ENCODE assay signal across 2 cellular contexts in genomic region chr10:101611506-101611905, GRCh38.
TF ChIP-seq lines count a peak whose summit lies in the region.

No MANE protein-coding gene starts in this region.

TF ChIP-seq in K562, 482 proteins besides CTCF, POLR2A, EP300 and RAD21 (continues in another document):
- no peak for TF ChIP-seq ZFP36 (IDR thresholded peaks at IDR 0.05; ENCODE audit: low read depth, low read length, partially characterized antibody)
- no peak for TF ChIP-seq TFE3 (CRISPR knock-in tag; IDR thresholded peaks at IDR 0.05)
- no peak for TF ChIP-seq ARID2 (IDR thresholded peaks at IDR 0.05)
- TF ChIP-seq ZNF282 (CRISPR knock-in tag; IDR thresholded peaks at IDR 0.05) = no peak
- TF ChIP-seq TCF3 (CRISPR knock-in tag; IDR thresholded peaks at IDR 0.05) = no peak
- no peak for TF ChIP-seq MBD1 (CRISPR knock-in tag; IDR thresholded peaks at IDR 0.05)
- no peak for TF ChIP-seq RNF219 (CRISPR knock-in tag; IDR thresholded peaks at IDR 0.05)
- no peak for TF ChIP-seq ATF2 (CRISPR knock-in tag; IDR thresholded peaks at IDR 0.05)
- no peak for TF ChIP-seq HMGN3 (IDR thresholded peaks at IDR 0.05; ENCODE audit: borderline replicate concordance, extremely low read depth, insufficient read length, low read depth, low read length)
- TF ChIP-seq ZNF280A (IDR thresholded peaks at IDR 0.05; ENCODE audit: low read depth, partially characterized antibody) = no peak
- no peak for TF ChIP-seq RFX1 (IDR thresholded peaks at IDR 0.05)
- TF ChIP-seq RBM17 (IDR thresholded peaks at IDR 0.05; ENCODE audit: borderline replicate concordance, low read depth, low read length) = no peak
- no peak for TF ChIP-seq TAF9B (IDR thresholded peaks at IDR 0.05; ENCODE audit: partially characterized antibody)
- no peak for TF ChIP-seq ZNF512 (tag; IDR thresholded peaks at IDR 0.05)
- no peak for TF ChIP-seq USF2 (CRISPR knock-in tag; IDR thresholded peaks at IDR 0.05)
- TF ChIP-seq ZNF217 (CRISPR knock-in tag; IDR thresholded peaks at IDR 0.05) = no peak

TF ChIP-seq in HEK293T, 16 proteins besides CTCF, POLR2A, EP300 and RAD21:
- TF ChIP-seq TARDBP (IDR thresholded peaks at IDR 0.05) = no peak
- no peak for TF ChIP-seq HDGF (IDR thresholded peaks at IDR 0.05; ENCODE audit: borderline replicate concordance)
- no peak for TF ChIP-seq FOXA1 (IDR thresholded peaks at IDR 0.05)
- TF ChIP-seq ELF4 (IDR thresholded peaks at IDR 0.05) = no peak
- no peak for TF ChIP-seq ZNF384 (IDR thresholded peaks at IDR 0.05)
- no peak for TF ChIP-seq NFRKB (IDR thresholded peaks at IDR 0.05)
